ENCODE assay signal across 1 cellular context in the genomic region with DNA sequence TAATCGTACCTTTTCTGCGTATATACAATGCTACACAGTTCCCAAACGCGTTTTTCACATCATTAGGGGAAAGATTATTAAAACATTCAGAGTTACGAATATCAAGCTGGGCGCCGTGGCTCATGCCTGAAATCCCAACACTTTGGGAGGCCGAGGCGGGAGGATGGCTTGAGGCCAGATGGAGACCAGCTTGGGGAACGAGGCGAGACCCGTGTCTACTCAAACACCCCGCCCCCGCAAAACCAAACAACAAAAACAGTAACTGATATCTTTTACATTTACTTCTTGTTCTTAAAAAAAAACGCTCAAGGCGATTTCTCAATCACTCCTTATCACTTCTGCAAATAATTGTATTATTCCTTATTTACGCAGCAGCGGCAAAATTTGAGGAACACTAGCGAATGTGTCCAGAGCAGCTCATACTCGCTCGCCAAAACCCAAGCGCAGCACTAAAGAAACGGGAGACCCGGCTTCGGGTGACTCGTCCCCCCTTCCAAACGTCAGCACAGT.
TF ChIP-seq lines count a peak whose summit lies in the region.

No MANE protein-coding gene starts in this region.

TF ChIP-seq in HepG2, 621 proteins besides CTCF, POLR2A, EP300 and RAD21 (continues in another document):
- TF ChIP-seq SRSF9 (IDR thresholded peaks at IDR 0.05; ENCODE audit: borderline replicate concordance, insufficient read depth, low read depth, low read length, poor library complexity, severe bottlenecking) (no peak), RELA (CRISPR knock-in tag; IDR thresholded peaks at IDR 0.05) (no peak), ZNF256 (CRISPR knock-in tag; conservative IDR thresholded peaks at IDR 0.05) (no peak), ZNF335 (CRISPR knock-in tag; IDR thresholded peaks at IDR 0.05) (no peak), ZMYM3 (CRISPR knock-in tag; IDR thresholded peaks at IDR 0.05) (peak; percentile 81), ZNF33B (CRISPR knock-in tag; IDR thresholded peaks at IDR 0.05) (no peak), KDM4B (CRISPR knock-in tag; IDR thresholded peaks at IDR 0.05) (no peak), POLR2AphosphoS5 (IDR thresholded peaks at IDR 0.05; ENCODE audit: low read depth, low read length) (no peak), ZFP41 (CRISPR knock-in tag; IDR thresholded peaks at IDR 0.05; ENCODE audit: borderline replicate concordance) (no peak), SALL1 (CRISPR knock-in tag; IDR thresholded peaks at IDR 0.05) (no peak), SMYD3 (CRISPR knock-in tag; IDR thresholded peaks at IDR 0.05) (no peak), ZNF816 (CRISPR knock-in tag; IDR thresholded peaks at IDR 0.05; ENCODE audit: borderline replicate concordance) (no peak), ZNF260 (CRISPR knock-in tag; IDR thresholded peaks at IDR 0.05; ENCODE audit: borderline replicate concordance, low read depth) (no peak), ZNF615 (CRISPR knock-in tag; IDR thresholded peaks at IDR 0.05; ENCODE audit: borderline replicate concordance) (no peak), SMC3 (IDR thresholded peaks at IDR 0.05; ENCODE audit: low read length) (0 out of 2 replicates have a peak, but pooled peaks have one; percentile 6), ZMYM2 (CRISPR knock-in tag; IDR thresholded peaks at IDR 0.05) (peak; percentile 56; the same call in 1 of the 2 replicates), KLF12 (CRISPR knock-in tag; IDR thresholded peaks at IDR 0.05; ENCODE audit: borderline replicate concordance) (no peak), GMEB1 (CRISPR knock-in tag; IDR thresholded peaks at IDR 0.05; ENCODE audit: borderline replicate concordance) (no peak), PRMT3 (CRISPR knock-in tag; IDR thresholded peaks at IDR 0.05; ENCODE audit: borderline replicate concordance, low read depth) (no peak), ZNF770 (CRISPR knock-in tag; IDR thresholded peaks at IDR 0.05) (peak; percentile 100), MEF2D (CRISPR knock-in tag; IDR thresholded peaks at IDR 0.05) (no peak), FOXK2 (IDR thresholded peaks at IDR 0.05) (no peak), FOXO1 (CRISPR knock-in tag; IDR thresholded peaks at IDR 0.05) (no peak), MXD1 (CRISPR knock-in tag; IDR thresholded peaks at IDR 0.05) (no peak), ZNF746 (CRISPR knock-in tag; IDR thresholded peaks at IDR 0.05) (no peak), TCF7 (IDR thresholded peaks at IDR 0.05; ENCODE audit: low read depth) (no peak), ZNF773 (CRISPR knock-in tag; IDR thresholded peaks at IDR 0.05; ENCODE audit: borderline replicate concordance) (no peak), HOXA7 (CRISPR knock-in tag; IDR thresholded peaks at IDR 0.05) (peak; percentile 15; the same call in 1 of the 2 replicates), ZNF598 (CRISPR knock-in tag; IDR thresholded peaks at IDR 0.05; ENCODE audit: borderline replicate concordance) (no peak), ATF3 (CRISPR knock-in tag; IDR thresholded peaks at IDR 0.05) (no peak), ZSCAN31 (CRISPR knock-in tag; IDR thresholded peaks at IDR 0.05; ENCODE audit: low read depth) (no peak), KLF13 (CRISPR knock-in tag; IDR thresholded peaks at IDR 0.05) (no peak), ZNF672 (CRISPR knock-in tag; IDR thresholded peaks at IDR 0.05) (no peak), GABPB1 (CRISPR knock-in tag; IDR thresholded peaks at IDR 0.05) (no peak), SP140L (CRISPR knock-in tag; IDR thresholded peaks at IDR 0.05; ENCODE audit: borderline replicate concordance) (no peak), DMAP1 (CRISPR knock-in tag; IDR thresholded peaks at IDR 0.05) (no peak), ZSCAN20 (CRISPR knock-in tag; IDR thresholded peaks at IDR 0.05; ENCODE audit: borderline replicate concordance) (no peak), NCOA5 (CRISPR knock-in tag; IDR thresholded peaks at IDR 0.05) (no peak), ARNTL (CRISPR knock-in tag; IDR thresholded peaks at IDR 0.05) (no peak), ZNF343 (CRISPR knock-in tag; IDR thresholded peaks at IDR 0.05) (no peak), ZNF12 (CRISPR knock-in tag; IDR thresholded peaks at IDR 0.05) (no peak), ZNF33A (CRISPR knock-in tag; IDR thresholded peaks at IDR 0.05; ENCODE audit: borderline replicate concordance) (no peak; the same call in 1 of the 2 replicates), MLX (CRISPR knock-in tag; IDR thresholded peaks at IDR 0.05) (no peak), SETDB1 (CRISPR knock-in tag; IDR thresholded peaks at IDR 0.05; ENCODE audit: borderline replicate concordance) (no peak)
- TF ChIP-seq, protein P1, sequence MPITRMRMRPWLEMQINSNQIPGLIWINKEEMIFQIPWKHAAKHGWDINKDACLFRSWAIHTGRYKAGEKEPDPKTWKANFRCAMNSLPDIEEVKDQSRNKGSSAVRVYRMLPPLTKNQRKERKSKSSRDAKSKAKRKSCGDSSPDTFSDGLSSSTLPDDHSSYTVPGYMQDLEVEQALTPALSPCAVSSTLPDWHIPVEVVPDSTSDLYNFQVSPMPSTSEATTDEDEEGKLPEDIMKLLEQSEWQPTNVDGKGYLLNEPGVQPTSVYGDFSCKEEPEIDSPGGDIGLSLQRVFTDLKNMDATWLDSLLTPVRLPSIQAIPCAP (CRISPR knock-in tag; IDR thresholded peaks at IDR 0.05; ENCODE audit: low read depth), result no peak
- TF ChIP-seq, protein P2, sequence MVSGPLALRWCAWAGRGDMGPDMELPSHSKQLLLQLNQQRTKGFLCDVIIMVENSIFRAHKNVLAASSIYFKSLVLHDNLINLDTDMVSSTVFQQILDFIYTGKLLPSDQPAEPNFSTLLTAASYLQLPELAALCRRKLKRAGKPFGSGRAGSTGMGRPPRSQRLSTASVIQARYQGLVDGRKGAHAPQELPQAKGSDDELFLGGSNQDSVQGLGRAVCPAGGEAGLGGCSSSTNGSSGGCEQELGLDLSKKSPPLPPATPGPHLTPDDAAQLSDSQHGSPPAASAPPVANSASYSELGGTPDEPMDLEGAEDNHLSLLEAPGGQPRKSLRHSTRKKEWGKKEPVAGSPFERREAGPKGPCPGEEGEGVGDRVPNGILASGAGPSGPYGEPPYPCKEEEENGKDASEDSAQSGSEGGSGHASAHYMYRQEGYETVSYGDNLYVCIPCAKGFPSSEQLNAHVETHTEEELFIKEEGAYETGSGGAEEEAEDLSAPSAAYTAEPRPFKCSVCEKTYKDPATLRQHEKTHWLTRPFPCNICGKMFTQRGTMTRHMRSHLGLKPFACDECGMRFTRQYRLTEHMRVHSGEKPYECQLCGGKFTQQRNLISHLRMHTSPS (CRISPR knock-in tag; IDR thresholded peaks at IDR 0.05; ENCODE audit: low read depth), result no peak
- TF ChIP-seq, protein P3, sequence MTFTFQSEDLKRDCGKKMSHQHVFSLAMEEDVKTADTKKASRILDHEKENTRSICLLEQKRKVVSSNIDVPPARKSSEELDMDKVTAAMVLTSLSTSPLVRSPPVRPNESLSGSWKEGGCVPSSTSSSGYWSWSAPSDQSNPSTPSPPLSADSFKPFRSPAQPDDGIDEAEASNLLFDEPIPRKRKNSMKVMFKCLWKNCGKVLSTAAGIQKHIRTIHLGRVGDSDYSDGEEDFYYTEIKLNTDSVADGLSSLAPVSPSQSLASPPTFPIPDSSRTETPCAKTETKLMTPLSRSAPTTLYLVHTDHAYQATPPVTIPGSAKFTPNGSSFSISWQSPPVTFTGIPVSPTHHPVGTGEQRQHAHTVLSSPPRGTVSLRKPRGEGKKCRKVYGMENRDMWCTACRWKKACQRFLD (CRISPR knock-in tag; IDR thresholded peaks at IDR 0.05; ENCODE audit: borderline replicate concordance), result 0 out of 2 replicates have a peak, but pooled peaks have one; percentile 9
- TF ChIP-seq, protein P4, sequence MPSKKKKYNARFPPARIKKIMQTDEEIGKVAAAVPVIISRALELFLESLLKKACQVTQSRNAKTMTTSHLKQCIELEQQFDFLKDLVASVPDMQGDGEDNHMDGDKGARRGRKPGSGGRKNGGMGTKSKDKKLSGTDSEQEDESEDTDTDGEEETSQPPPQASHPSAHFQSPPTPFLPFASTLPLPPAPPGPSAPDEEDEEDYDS (CRISPR knock-in tag; IDR thresholded peaks at IDR 0.05), result no peak
- TF ChIP-seq, protein P5, sequence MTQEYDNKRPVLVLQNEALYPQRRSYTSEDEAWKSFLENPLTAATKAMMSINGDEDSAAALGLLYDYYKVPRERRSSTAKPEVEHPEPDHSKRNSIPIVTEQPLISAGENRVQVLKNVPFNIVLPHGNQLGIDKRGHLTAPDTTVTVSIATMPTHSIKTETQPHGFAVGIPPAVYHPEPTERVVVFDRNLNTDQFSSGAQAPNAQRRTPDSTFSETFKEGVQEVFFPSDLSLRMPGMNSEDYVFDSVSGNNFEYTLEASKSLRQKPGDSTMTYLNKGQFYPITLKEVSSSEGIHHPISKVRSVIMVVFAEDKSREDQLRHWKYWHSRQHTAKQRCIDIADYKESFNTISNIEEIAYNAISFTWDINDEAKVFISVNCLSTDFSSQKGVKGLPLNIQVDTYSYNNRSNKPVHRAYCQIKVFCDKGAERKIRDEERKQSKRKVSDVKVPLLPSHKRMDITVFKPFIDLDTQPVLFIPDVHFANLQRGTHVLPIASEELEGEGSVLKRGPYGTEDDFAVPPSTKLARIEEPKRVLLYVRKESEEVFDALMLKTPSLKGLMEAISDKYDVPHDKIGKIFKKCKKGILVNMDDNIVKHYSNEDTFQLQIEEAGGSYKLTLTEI (CRISPR knock-in tag; conservative IDR thresholded peaks at IDR 0.05), result no peak
- TF ChIP-seq, protein P6, sequence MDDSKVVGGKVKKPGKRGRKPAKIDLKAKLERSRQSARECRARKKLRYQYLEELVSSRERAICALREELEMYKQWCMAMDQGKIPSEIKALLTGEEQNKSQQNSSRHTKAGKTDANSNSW (CRISPR knock-in tag; IDR thresholded peaks at IDR 0.05; ENCODE audit: borderline replicate concordance), result no peak
- TF ChIP-seq, protein P7, sequence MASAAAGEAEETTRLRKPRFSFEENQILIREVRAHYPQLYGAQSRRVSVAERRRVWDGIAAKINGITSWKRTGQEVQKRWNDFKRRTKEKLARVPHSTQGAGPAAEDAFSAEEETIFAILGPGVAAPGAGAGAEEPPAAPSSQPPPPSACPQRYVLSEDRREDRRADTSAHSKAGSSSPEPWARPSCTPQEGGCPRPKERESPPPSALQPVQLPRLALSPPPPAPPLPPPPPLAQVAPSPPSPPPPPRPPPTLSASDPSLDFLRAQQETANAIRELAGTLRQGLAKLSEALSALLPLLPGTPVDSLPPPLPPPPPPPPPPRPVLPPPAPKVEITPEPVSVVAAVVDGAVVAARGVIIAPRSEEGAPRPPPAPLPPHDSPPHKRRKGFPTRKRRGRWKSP (CRISPR knock-in tag; IDR thresholded peaks at IDR 0.05), result 0 out of 2 replicates have a peak, but pooled peaks have one; percentile 7
